In genomic region chr4:4456816-4457578, GRCh38 we compare ENCODE assay signal across 17 cellular contexts.
"Had no signal": no experiment of that assay in that cellular context is flagged by ENCODE, and none has a peak within 500 bp of the region (broad histone marks: within the 10 kb centered on the region; RNA-seq: fewer than 3 reads in every experiment).

No MANE protein-coding gene starts in this region.

- DNase-seq: activated CD4-positive, alpha-beta T cell treated with anti-CD3 and anti-CD28 coated beads, Interleukin-2, amount 10 ng/mL, durations not matched to agents 24 days and 14 days; activated CD4-positive, CD25-positive, alpha-beta regulatory T cell; activated CD8-positive, alpha-beta memory T cell treated with anti-CD3 and anti-CD28 coated beads, Interleukin-2, amount 50 U/mL, for 48 hours; activated gamma-delta T cell; activated T-cell treated with anti-CD3 and anti-CD28 coated beads, Interleukin-2, amount 50 U/mL, for 72 hours; amniotic stem cell; cortex of kidney; effector CD4-positive, alpha-beta T cell; stimulated activated CD4-positive, alpha-beta T cell treated with anti-CD3 and anti-CD28 coated beads, Interleukin-1b, Interleukin-23, amount 100 ng/mL, for 48 hours; T-helper 2 cell had no signal

- FAIRE-seq: TTC549 had no signal

- H3K4me3 Mint-ChIP-seq: activated CD4-positive, alpha-beta T cell treated with anti-CD3 and anti-CD28 coated beads, Interleukin-2, amount 10 ng/mL, durations not matched to agents 24 days and 14 days; activated T-cell treated with anti-CD3 and anti-CD28 coated beads, Interleukin-2, amount 50 U/mL, for 72 hours; brain; central memory CD8-positive, alpha-beta T cell; nephron had no signal

- ATAC-seq: activated naive CD4-positive, alpha-beta T cell treated with anti-CD3 and anti-CD28 coated beads, Interleukin-2, amount 50 U/mL, for 72 hours; activated T-cell treated with anti-CD3 and anti-CD28 coated beads, Interleukin-2, amount 50 U/mL, for 72 hours; sciatic nerve had no signal

- H3K4me1 ChIP-seq: esophagus muscularis mucosa had no signal

- H3K27me3 ChIP-seq: esophagus muscularis mucosa had no signal

- H3K9me3 Mint-ChIP-seq: activated CD4-positive, alpha-beta T cell treated with anti-CD3 and anti-CD28 coated beads, Interleukin-2, amount 10 ng/mL, durations not matched to agents 24 days and 14 days; activated naive CD4-positive, alpha-beta T cell treated with anti-CD3 and anti-CD28 coated beads, Interleukin-2, amount 50 U/mL, for 72 hours; activated T-cell treated with anti-CD3 and anti-CD28 coated beads, Interleukin-2, amount 50 U/mL, for 72 hours; brain; central memory CD8-positive, alpha-beta T cell; nephron had no signal

- H3K36me3 Mint-ChIP-seq: activated naive CD4-positive, alpha-beta T cell treated with anti-CD3 and anti-CD28 coated beads, Interleukin-2, amount 50 U/mL, for 72 hours had no signal

- H3K4me1 Mint-ChIP-seq: nephron had no signal

- H3K27ac ChIP-seq: esophagus muscularis mucosa had no signal

- H3K27ac Mint-ChIP-seq: activated CD4-positive, alpha-beta T cell treated with anti-CD3 and anti-CD28 coated beads, Interleukin-2, amount 10 ng/mL, durations not matched to agents 24 days and 14 days; nephron had no signal

- H3K4me3 ChIP-seq: esophagus muscularis mucosa had no signal
